ENCODE assay signal across 1 cellular context in genomic region chr2:235924675-235925063, GRCh38.
TF ChIP-seq lines count a peak whose summit lies in the region.

No MANE protein-coding gene starts in this region.

TF ChIP-seq in HepG2, 621 proteins besides CTCF, POLR2A, EP300 and RAD21 (continued from another document and continues in another):
- TF ChIP-seq ATF2 (CRISPR knock-in tag; IDR thresholded peaks at IDR 0.05) (no peak), BRD4 (CRISPR knock-in tag; IDR thresholded peaks at IDR 0.05) (no peak), ZC3H13 (CRISPR knock-in tag; IDR thresholded peaks at IDR 0.05) (0 out of 2 replicates have a peak, but pooled peaks have one; percentile 34), ZNF550 (CRISPR knock-in tag; IDR thresholded peaks at IDR 0.05; ENCODE audit: borderline replicate concordance) (no peak), MXD4 (CRISPR knock-in tag; IDR thresholded peaks at IDR 0.05) (no peak), JUN (CRISPR knock-in tag; IDR thresholded peaks at IDR 0.05) (no peak; the same call in 1 of the 2 replicates), SRF (IDR thresholded peaks at IDR 0.05; ENCODE audit: low read depth, low read length) (no peak), LRRFIP1 (CRISPR knock-in tag; conservative IDR thresholded peaks at IDR 0.05) (no peak), ZKSCAN5 (CRISPR knock-in tag; IDR thresholded peaks at IDR 0.05) (no peak), BRF2 (CRISPR knock-in tag; IDR thresholded peaks at IDR 0.05) (no peak), ZNF580 (CRISPR knock-in tag; IDR thresholded peaks at IDR 0.05; ENCODE audit: borderline replicate concordance, low read depth) (no peak), PHF8 (CRISPR knock-in tag; IDR thresholded peaks at IDR 0.05) (no peak), ZNF589 (CRISPR knock-in tag; conservative IDR thresholded peaks at IDR 0.05) (no peak), KLF9 (CRISPR knock-in tag; IDR thresholded peaks at IDR 0.05; ENCODE audit: low read depth) (no peak), RAD51 (IDR thresholded peaks at IDR 0.05; ENCODE audit: borderline replicate concordance) (no peak), RFX3 (CRISPR knock-in tag; IDR thresholded peaks at IDR 0.05) (no peak), ZFP62 (CRISPR knock-in tag; IDR thresholded peaks at IDR 0.05) (no peak), ZNF362 (CRISPR knock-in tag; IDR thresholded peaks at IDR 0.05; ENCODE audit: borderline replicate concordance) (0 out of 2 replicates have a peak, but pooled peaks have one; percentile 39), ZNF557 (CRISPR knock-in tag; IDR thresholded peaks at IDR 0.05) (no peak), ZBTB7B (CRISPR knock-in tag; IDR thresholded peaks at IDR 0.05) (peak; percentile 74; the same call in 1 of the 2 replicates), NPAS2 (CRISPR knock-in tag; IDR thresholded peaks at IDR 0.05; ENCODE audit: borderline replicate concordance) (no peak), BRCA1 (CRISPR knock-in tag; IDR thresholded peaks at IDR 0.05) (no peak), ARHGAP35 (CRISPR knock-in tag; IDR thresholded peaks at IDR 0.05; ENCODE audit: borderline replicate concordance) (no peak), PBX3 (CRISPR knock-in tag; IDR thresholded peaks at IDR 0.05; ENCODE audit: borderline replicate concordance) (no peak), KDM2A (CRISPR knock-in tag; IDR thresholded peaks at IDR 0.05; ENCODE audit: borderline replicate concordance, low read depth) (no peak; the same call in 1 of the 2 replicates), ZNF501 (CRISPR knock-in tag; IDR thresholded peaks at IDR 0.05) (no peak; the same call in 1 of the 2 replicates), MIER2 (CRISPR knock-in tag; IDR thresholded peaks at IDR 0.05) (peak; percentile 54; the same call in 1 of the 2 replicates), WIZ (CRISPR knock-in tag; IDR thresholded peaks at IDR 0.05) (no peak), KDM4B (CRISPR knock-in tag; IDR thresholded peaks at IDR 0.05) (no peak), FLYWCH1 (CRISPR knock-in tag; IDR thresholded peaks at IDR 0.05) (no peak), CSRNP1 (CRISPR knock-in tag; IDR thresholded peaks at IDR 0.05) (no peak), NFKBIZ (CRISPR knock-in tag; IDR thresholded peaks at IDR 0.05) (no peak), ZBTB26 (CRISPR knock-in tag; IDR thresholded peaks at IDR 0.05; ENCODE audit: borderline replicate concordance) (no peak), ZNF318 (CRISPR knock-in tag; IDR thresholded peaks at IDR 0.05) (no peak), THRA (CRISPR knock-in tag; IDR thresholded peaks at IDR 0.05; ENCODE audit: borderline replicate concordance) (peak; percentile 76; the same call in 1 of the 2 replicates), ZNF556 (CRISPR knock-in tag; IDR thresholded peaks at IDR 0.05; ENCODE audit: borderline replicate concordance) (peak; percentile 76; the same call in 1 of the 2 replicates), KLF11 (CRISPR knock-in tag; IDR thresholded peaks at IDR 0.05) (no peak), SMAD3 (CRISPR knock-in tag; IDR thresholded peaks at IDR 0.05) (no peak), DMAP1 (CRISPR knock-in tag; IDR thresholded peaks at IDR 0.05) (no peak), SCMH1 (CRISPR knock-in tag; IDR thresholded peaks at IDR 0.05; ENCODE audit: borderline replicate concordance) (no peak)
